Comparison of ENCODE assay signal across 30 cellular contexts in the genomic region with DNA sequence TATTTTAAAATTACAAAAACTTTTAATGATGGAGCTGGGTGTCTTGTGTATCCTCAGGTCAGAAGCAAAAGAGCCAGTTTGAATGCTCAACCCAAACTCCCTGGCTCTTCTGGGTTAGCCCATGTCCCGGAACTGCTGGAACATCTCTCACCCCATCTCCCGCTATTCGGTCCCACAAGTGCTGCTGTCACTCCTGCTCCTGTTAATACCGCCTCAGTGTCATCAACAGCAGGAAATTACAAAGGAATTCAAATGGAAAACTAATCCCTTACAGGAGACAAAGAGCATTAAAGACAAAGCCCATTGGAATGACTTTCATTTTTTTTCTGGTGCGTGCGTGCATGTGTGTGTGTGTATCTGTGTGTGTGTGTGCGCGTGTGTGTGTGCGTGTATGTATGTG.
"Had no signal": no experiment of that assay in that cellular context is flagged by ENCODE, and none has a peak within 500 bp of the region (broad histone marks: within the 10 kb centered on the region; RNA-seq: fewer than 3 reads in every experiment).

No MANE protein-coding gene starts in this region.

- H3K9me3 Mint-ChIP-seq: activated CD4-positive, alpha-beta memory T cell treated with anti-CD3 and anti-CD28 coated beads, Interleukin-2, amount 10 ng/mL, durations not matched to agents 7 days and 5 days; activated CD4-positive, alpha-beta T cell treated with anti-CD3 and anti-CD28 coated beads, Interleukin-2, amount 10 ng/mL, durations not matched to agents 7 days and 5 days; activated T-cell treated with anti-CD3 and anti-CD28 coated beads, Interleukin-2, amount 50 U/mL, for 24 hours; dendritic cell treated with granulocyte-macrophage colony-stimulating factor and Interleukin-4, amounts not matched to agents 40 ng/mL and 50 ng/mL, for 4 days; nephron; stimulated activated memory B cell treated with anti-CD40 and anti-IgM and Interleukin-4, amounts not matched to agents 10 μg/mL and 1 μg/mL and 100 μg/mL, for 72 hours; stimulated activated naive CD8-positive, alpha-beta T cell treated with anti-CD3 and anti-CD28 coated beads, Interleukin-15, amount 100 ng/mL, for 72 hours; type B pancreatic cell had no signal

- H3K4me1 ChIP-seq: left ventricle myocardium inferior, parathyroid adenoma, psoas muscle, sigmoid colon had no signal

- ATAC-seq: foreskin keratinocyte; heart left ventricle; psoas muscle; stimulated activated memory B cell treated with anti-CD40 and anti-IgM and Interleukin-4, amounts not matched to agents 10 μg/mL and 1 μg/mL and 100 μg/mL, for 72 hours; stimulated activated naive CD8-positive, alpha-beta T cell treated with anti-CD3 and anti-CD28 coated beads, Interleukin-15, amount 100 ng/mL, for 72 hours; T-helper 17 cell had no signal

- H3K27ac Mint-ChIP-seq: activated CD4-positive, alpha-beta memory T cell treated with anti-CD3 and anti-CD28 coated beads, Interleukin-2, amount 10 ng/mL, durations not matched to agents 7 days and 5 days; activated CD4-positive, alpha-beta T cell treated with anti-CD3 and anti-CD28 coated beads, Interleukin-2, amount 10 ng/mL, durations not matched to agents 7 days and 5 days; activated T-cell treated with anti-CD3 and anti-CD28 coated beads, Interleukin-2, amount 50 U/mL, for 24 hours; dendritic cell treated with granulocyte-macrophage colony-stimulating factor and Interleukin-4, amounts not matched to agents 40 ng/mL and 50 ng/mL, for 4 days; stimulated activated memory B cell treated with anti-CD40 and anti-IgM and Interleukin-4, amounts not matched to agents 10 μg/mL and 1 μg/mL and 100 μg/mL, for 72 hours; stimulated activated naive CD8-positive, alpha-beta T cell treated with anti-CD3 and anti-CD28 coated beads, Interleukin-15, amount 100 ng/mL, for 72 hours; T-helper 17 cell; type B pancreatic cell had no signal

- H2AFZ ChIP-seq: parathyroid adenoma had no signal

- H3K79me2 ChIP-seq: parathyroid adenoma had no signal

- H3K4me3 ChIP-seq: esophagus muscularis mucosa, heart left ventricle, left ventricle myocardium inferior, psoas muscle, sigmoid colon had no signal

- H3K36me3 Mint-ChIP-seq: stimulated activated memory B cell treated with anti-CD40 and anti-IgM and Interleukin-4, amounts not matched to agents 10 μg/mL and 1 μg/mL and 100 μg/mL, for 72 hours; type B pancreatic cell had no signal

- H3K4me3 Mint-ChIP-seq: activated CD4-positive, alpha-beta memory T cell treated with anti-CD3 and anti-CD28 coated beads, Interleukin-2, amount 10 ng/mL, durations not matched to agents 7 days and 5 days; activated CD4-positive, alpha-beta T cell treated with anti-CD3 and anti-CD28 coated beads, Interleukin-2, amount 10 ng/mL, durations not matched to agents 7 days and 5 days; activated T-cell treated with anti-CD3 and anti-CD28 coated beads, Interleukin-2, amount 50 U/mL, for 24 hours; dendritic cell treated with granulocyte-macrophage colony-stimulating factor and Interleukin-4, amounts not matched to agents 40 ng/mL and 50 ng/mL, for 4 days; nephron; stimulated activated memory B cell treated with anti-CD40 and anti-IgM and Interleukin-4, amounts not matched to agents 10 μg/mL and 1 μg/mL and 100 μg/mL, for 72 hours; stimulated activated naive CD8-positive, alpha-beta T cell treated with anti-CD3 and anti-CD28 coated beads, Interleukin-15, amount 100 ng/mL, for 72 hours; T-helper 17 cell; type B pancreatic cell had no signal

- DNase-seq: activated CD4-positive, alpha-beta memory T cell treated with anti-CD3 and anti-CD28 coated beads, Interleukin-2, amount 10 ng/mL, durations not matched to agents 7 days and 5 days; activated CD4-positive, alpha-beta T cell treated with anti-CD3 and anti-CD28 coated beads for 1 hour; activated CD4-positive, alpha-beta T cell treated with anti-CD3 and anti-CD28 coated beads, Interleukin-2, amount 10 ng/mL, durations not matched to agents 7 days and 5 days; activated CD8-positive, alpha-beta memory T cell treated with anti-CD3 and anti-CD28 coated beads, Interleukin-2, amount 50 U/mL, for 48 hours; activated gamma-delta T cell; activated naive CD4-positive, alpha-beta T cell treated with anti-CD3 and anti-CD28 coated beads, Interleukin-2, amount 50 U/mL, for 16 hours; activated T-cell treated with anti-CD3 and anti-CD28 coated beads, Interleukin-2, amount 50 U/mL, for 24 hours; amniotic stem cell; central memory CD4-positive, alpha-beta T cell; effector CD4-positive, alpha-beta T cell; foreskin keratinocyte; heart left ventricle; hypothalamus; left ventricle myocardium inferior; occipital lobe; psoas muscle; sigmoid colon; small intestine; stimulated activated CD4-positive, alpha-beta T cell treated with anti-CD3 and anti-CD28 coated beads, Interleukin-4, amount 100 ng/mL, for 4 hours; stimulated activated CD8-positive, alpha-beta memory T cell treated with anti-CD3 and anti-CD28 coated beads, Interleukin-4, amount 100 ng/mL, for 48 hours; stimulated activated naive CD8-positive, alpha-beta T cell treated with anti-CD3 and anti-CD28 coated beads, Interleukin-15, amount 100 ng/mL, for 72 hours; substantia nigra; T-helper 17 cell; T1000 had no signal

- H3K27me3 Mint-ChIP-seq: stimulated activated memory B cell treated with anti-CD40 and anti-IgM and Interleukin-4, amounts not matched to agents 10 μg/mL and 1 μg/mL and 100 μg/mL, for 72 hours; stimulated activated naive CD8-positive, alpha-beta T cell treated with anti-CD3 and anti-CD28 coated beads, Interleukin-15, amount 100 ng/mL, for 72 hours had no signal

- H3K27me3 ChIP-seq: esophagus muscularis mucosa, sigmoid colon had no signal

- H3K9ac ChIP-seq: parathyroid adenoma had no signal

- H3K9me3 ChIP-seq: esophagus muscularis mucosa, heart left ventricle, left ventricle myocardium inferior, psoas muscle, sigmoid colon had no signal

- H3K27ac ChIP-seq: esophagus muscularis mucosa, foreskin keratinocyte, heart left ventricle, left ventricle myocardium inferior, parathyroid adenoma, psoas muscle, sigmoid colon had no signal

- H3K36me3 ChIP-seq: esophagus muscularis mucosa, heart left ventricle, left ventricle myocardium inferior, sigmoid colon had no signal
